ENCODE assay signal across 7 cellular contexts in the genomic region with DNA sequence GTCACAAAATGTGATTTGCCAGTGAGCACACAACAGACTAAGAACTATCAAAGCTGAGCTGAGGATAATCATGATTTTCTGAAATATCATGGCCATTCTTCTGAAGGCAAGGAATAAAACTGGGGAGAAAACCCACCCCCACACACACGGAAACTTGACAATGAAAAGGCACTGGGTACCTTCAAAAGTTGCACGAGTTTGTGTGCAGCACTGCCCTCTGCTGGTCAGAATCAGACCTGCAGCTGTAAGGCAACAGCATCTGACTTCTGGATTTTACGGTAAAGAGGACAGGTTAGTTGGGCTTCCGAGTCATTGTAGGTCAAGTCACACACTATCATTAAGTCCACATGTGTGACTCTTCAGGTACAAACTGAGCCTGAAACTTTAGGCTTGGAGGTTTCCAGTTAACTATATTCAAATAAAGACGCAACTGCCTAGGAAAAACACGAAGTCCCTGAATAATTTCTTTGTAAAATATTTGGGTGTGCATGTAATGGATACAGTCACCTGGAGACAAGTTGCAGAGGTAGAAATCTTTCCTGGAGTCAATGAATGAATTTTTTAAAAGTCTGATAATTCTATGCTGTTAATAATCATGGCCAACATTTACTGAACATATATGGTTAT.
DNase-seq lines count a peak whose midpoint lies in the region; ATAC-seq, FAIRE-seq and TF ChIP-seq lines count a peak whose summit lies in the region.

No MANE protein-coding gene starts in this region.

- no peak overlapping the region for H2AFZ ChIP-seq in GM12878 (ENCODE audit: control insufficient read depth, low read depth, low read length)

- no peak overlapping the region for H3K4me3 ChIP-seq in MG63
- H3K4me3 ChIP-seq in GM12878 = no peak overlapping the region

- POLR2A ChIA-PET in GM12878 (lab: Charles Lee) = no interaction called here

- H3K4me2 ChIP-seq in GM12878 (ENCODE audit: control insufficient read depth, insufficient read depth) = no peak overlapping the region

- H3K9me3 ChIP-seq in MG63 (no peaks in the 10 kb centered on the region), GM12878 (replicated peaks; ENCODE audit: control insufficient read depth, insufficient read depth, low read length) (no peaks in the 10 kb centered on the region)

- H4K20me1 ChIP-seq in GM12878 (ENCODE audit: control insufficient read depth, insufficient read depth) = no peaks in the 10 kb centered on the region

- 35% methylated on average over 6 of the region's 6 CpGs for WGBS in GM12878 (ENCODE audit: insufficient coverage, insufficient replicate concordance, low lambda C conversion rate, missing lambda C conversion rate)

- H3K27ac ChIP-seq in GM12878 (ENCODE audit: control insufficient read depth, insufficient read depth) = no peak overlapping the region

- peak; percentile 39 for DNase-seq in MG63
- peak; percentile 28 for DNase-seq in T1000 (lab: John Stamatoyannopoulos, UW)
- DNase-seq in GM12878 (ENCODE audit: low read depth, low spot score) = peak; percentile 23
- peak; percentile 33 for DNase-seq in iPS DF 19.7 (ENCODE audit: low read depth, low spot score)
- peak; percentile 32 for DNase-seq in smooth muscle cell of the brain vasculature (ENCODE audit: low read depth, low spot score)

- intact Hi-C loops in GM12878 (cut with micrococcal nuclease; ENCODE audit: unreplicated experiment) = loop anchor here (1.0 to 10.0 kb wide), 3 partner anchors 155 to 833 kb away; no protein-coding TSS in a partner anchor

- SMC1A ChIA-PET in GM12878 (lab: Charles Lee; ENCODE audit: uncharacterized antibody, unreplicated experiment) = no interaction called here

- FAIRE-seq in GM12878 (lab: Jason Lieb, UNC) = peak; percentile 93

- TF ChIP-seq POLR2A in GM12878 (IDR thresholded peaks at IDR 0.05; ENCODE audit: low read depth, low read length) = no peak

- no peaks in the 10 kb centered on the region for H3K36me3 ChIP-seq in MG63
- H3K36me3 ChIP-seq in GM12878 (ENCODE audit: control insufficient read depth in 2 of 2, insufficient read depth in 2 of 2, low read length in 1 of 2) = no peaks in the 10 kb centered on the region

- BruUV-seq in GM12878 (replicated peaks; lab: Mats Ljungman, UMichigan) = no TSS peak

- H3K4me1 ChIP-seq in GM12878 (ENCODE audit: control insufficient read depth, insufficient read depth, low read length) = no peaks in the 10 kb centered on the region

- peak; percentile 89 for TF ChIP-seq RAD21 in GM12878 (IDR thresholded peaks at IDR 0.05; ENCODE audit: insufficient read depth, low read depth, low read length)

- H3K9ac ChIP-seq in GM12878 (ENCODE audit: control insufficient read depth, insufficient read depth, low read length) = no peak overlapping the region

- CTCF ChIA-PET in GM12878 (lab: Yijun Ruan, JAX) = interaction anchor here (0.6 to 2.8 kb wide), 12 partner anchors 21 to 835 kb away, joined by 3 to 10 read pairs (median 4); no protein-coding TSS in a partner anchor

- TF ChIP-seq CTCF in GM12873 (IDR thresholded peaks at IDR 0.05; ENCODE audit: insufficient read depth, low read depth, low read length, missing control alignments) (peak; percentile 97), GM12878 (IDR thresholded peaks at IDR 0.05 in 2 of 3, conservative IDR thresholded peaks at IDR 0.05 in 1 of 3; ENCODE audit: control insufficient read depth in 2 of 3, extremely low read depth in 1 of 3, insufficient read depth in 1 of 3, low read depth in 3 of 3, low read length in 3 of 3) (peak; percentile 87 to 98 (median 97))

- TF ChIP-seq EP300 in GM12878 (IDR thresholded peaks at IDR 0.05; ENCODE audit: borderline replicate concordance in 1 of 2, control insufficient read depth in 1 of 2, low read depth in 2 of 2, low read length in 2 of 2) = no peak

- RAD21 ChIA-PET in GM12878 (lab: Charles Lee; ENCODE audit: unreplicated experiment) = interaction anchor here (0.5 to 0.8 kb wide), 3 partner anchors 301 to 419 kb away, joined by 3 to 4 read pairs (median 3); no protein-coding TSS in a partner anchor

- ATAC-seq in GM12878 (peak; percentile 79), GM18858 (IDR thresholded peaks at IDR 0.05; ENCODE audit: unreplicated experiment) (no peak)

- in situ Hi-C loops in GM12878 (cut with MboI) = no loop called here

- no peaks in the 10 kb centered on the region for H3K27me3 ChIP-seq in MG63
- no peaks in the 10 kb centered on the region; a peak in 1 of 4 replicates for H3K27me3 ChIP-seq in GM12878 (replicated peaks in 1 of 2; ENCODE audit: control insufficient read depth in 2 of 2, insufficient read depth in 2 of 2, low read length in 1 of 2)

- no peaks in the 10 kb centered on the region for H3K79me2 ChIP-seq in GM12878 (ENCODE audit: control insufficient read depth, insufficient read depth, low read length)

TF ChIP-seq in GM12878, 131 proteins besides CTCF, POLR2A, EP300 and RAD21:
- TF ChIP-seq WRNIP1 (IDR thresholded peaks at IDR 0.05; ENCODE audit: borderline replicate concordance, low read depth, low read length) = no peak
- TF ChIP-seq YY1 (IDR thresholded peaks at IDR 0.05; ENCODE audit: low read depth, low read length) = peak; percentile 43; the same call in 1 of the 2 replicates
- no peak for TF ChIP-seq MTA2 (IDR thresholded peaks at IDR 0.05; ENCODE audit: low read depth)
- TF ChIP-seq, protein P1, sequence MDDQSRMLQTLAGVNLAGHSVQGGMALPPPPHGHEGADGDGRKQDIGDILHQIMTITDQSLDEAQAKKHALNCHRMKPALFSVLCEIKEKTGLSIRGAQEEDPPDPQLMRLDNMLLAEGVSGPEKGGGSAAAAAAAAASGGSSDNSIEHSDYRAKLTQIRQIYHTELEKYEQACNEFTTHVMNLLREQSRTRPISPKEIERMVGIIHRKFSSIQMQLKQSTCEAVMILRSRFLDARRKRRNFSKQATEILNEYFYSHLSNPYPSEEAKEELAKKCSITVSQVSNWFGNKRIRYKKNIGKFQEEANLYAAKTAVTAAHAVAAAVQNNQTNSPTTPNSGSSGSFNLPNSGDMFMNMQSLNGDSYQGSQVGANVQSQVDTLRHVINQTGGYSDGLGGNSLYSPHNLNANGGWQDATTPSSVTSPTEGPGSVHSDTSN (IDR thresholded peaks at IDR 0.05; ENCODE audit: insufficient replicate concordance, low read depth, low read length) = no peak
- 0 out of 2 replicates have a peak, but pooled peaks have one; percentile 24 for TF ChIP-seq MXI1 (IDR thresholded peaks at IDR 0.05; ENCODE audit: low read depth, low read length)
- 0 out of 4 replicates have a peak, but pooled peaks of 1 of the 2 experiments have one; percentile 12 for TF ChIP-seq BHLHE40 (IDR thresholded peaks at IDR 0.05; ENCODE audit: borderline replicate concordance in 1 of 2, low read depth in 2 of 2, low read length in 1 of 2)
- no peak for TF ChIP-seq FOXK2 (IDR thresholded peaks at IDR 0.05)
- peak; percentile 93 for TF ChIP-seq SMC3 (IDR thresholded peaks at IDR 0.05; ENCODE audit: borderline replicate concordance, low read length)
